Comparison of ENCODE assay signal across 1 cellular context in genomic region chr10:59700709-59701108, GRCh38.
TF ChIP-seq lines count a peak whose summit lies in the region.

No MANE protein-coding gene starts in this region.

TF ChIP-seq in K562, 482 proteins besides CTCF, POLR2A, EP300 and RAD21:
- TF ChIP-seq SOX6 (IDR thresholded peaks at IDR 0.05) (no peak), ZBTB34 (CRISPR knock-in tag; IDR thresholded peaks at IDR 0.05) (no peak), ZNF143 (CRISPR knock-in tag; IDR thresholded peaks at IDR 0.05) (no peak), NEUROD1 (IDR thresholded peaks at IDR 0.05; ENCODE audit: borderline replicate concordance, low read depth, low read length, partially characterized antibody) (no peak), ZNF165 (CRISPR knock-in tag; IDR thresholded peaks at IDR 0.05; ENCODE audit: borderline replicate concordance) (no peak), ZNF24 (IDR thresholded peaks at IDR 0.05) (no peak), TCFL5 (CRISPR knock-in tag; conservative IDR thresholded peaks at IDR 0.05) (no peak), NR2C2 (CRISPR knock-in tag; IDR thresholded peaks at IDR 0.05) (no peak), NR2C2 (tag; IDR thresholded peaks at IDR 0.05) (no peak), E2F8 (IDR thresholded peaks at IDR 0.05; ENCODE audit: low read depth, partially characterized antibody) (no peak), RBM17 (IDR thresholded peaks at IDR 0.05; ENCODE audit: borderline replicate concordance, low read depth, low read length) (no peak), ZNF764 (CRISPR knock-in tag; IDR thresholded peaks at IDR 0.05; ENCODE audit: low read depth) (no peak), PTBP1 (IDR thresholded peaks at IDR 0.05; ENCODE audit: low read depth, low read length) (no peak)
TF ChIP-seq in K562: peak in this region for 0.
